ENCODE assay signal across 7 cellular contexts in genomic region chr7:118214051-118214832, GRCh38. TPM values are rescaled to one million over a fixed set of nuclear protein-coding genes. Genes with fewer than 3 reads are reported as not detected.
DNase-seq lines count a peak whose midpoint lies in the region; ATAC-seq and FAIRE-seq lines count a peak whose summit lies in the region.

No MANE protein-coding gene starts in this region.

- POLR2A ChIA-PET in activated CD4-positive, alpha-beta memory T cell treated with anti-CD3 and anti-CD28 coated beads for 36 hours (lab: Charles Lee): interaction anchor here (0.5 kb wide), 1 partner anchor 428 kb away, joined by 4 read pairs; no protein-coding TSS in a partner anchor

- H3K27me3 Mint-ChIP-seq in activated CD4-positive, alpha-beta memory T cell treated with anti-CD3 and anti-CD28 coated beads for 36 hours: peaks cover 22% of the 10 kb centered on the region

- no peaks in the 10 kb centered on the region for H3K27me3 ChIP-seq in mucosa of rectum (ENCODE audit: control insufficient read depth in 2 of 2, insufficient read depth in 2 of 2, low read length in 2 of 2)

- no peaks in the 10 kb centered on the region for H3K4me1 ChIP-seq in mucosa of rectum (ENCODE audit: control insufficient read depth in 2 of 2, insufficient read depth in 2 of 2, low read length in 2 of 2)

- no peaks in the 10 kb centered on the region for H3K36me3 Mint-ChIP-seq in activated CD4-positive, alpha-beta memory T cell treated with anti-CD3 and anti-CD28 coated beads for 36 hours

- CTCF ChIA-PET in activated CD4-positive, alpha-beta memory T cell treated with anti-CD3 and anti-CD28 coated beads for 36 hours (lab: Charles Lee): no interaction called here

- DNase-seq in GM18507 (ENCODE audit: extremely low spot score, insufficient read length, low read depth): peak; percentile 78
- DNase-seq in NCI-H345 (lab: John Stamatoyannopoulos, UW): peak; percentile 90
- DNase-seq in activated CD4-positive, alpha-beta memory T cell treated with anti-CD3 and anti-CD28 coated beads for 36 hours: peak; percentile 71
- peak; percentile 82 for DNase-seq in effector CD8-positive, alpha-beta T cell (lab: John Stamatoyannopoulos, UW)
- DNase-seq in stimulated activated CD8-positive, alpha-beta memory T cell treated with anti-CD3 and anti-CD28 coated beads, Interleukin-7, amount 100 ng/mL, for 48 hours (ENCODE audit: extremely low read depth in 1 of 2, low read depth in 1 of 2): peak; percentile 72 to 78

- peak overlapping the region; percentile 19 to 47 for H3K9ac ChIP-seq in mucosa of rectum (ENCODE audit: low read depth in 1 of 2, low read length in 2 of 2)

- no peak overlapping the region for H3K27ac ChIP-seq in mucosa of rectum (ENCODE audit: low read depth in 2 of 2, low read length in 2 of 2)

- H3K4me3 Mint-ChIP-seq in activated CD4-positive, alpha-beta memory T cell treated with anti-CD3 and anti-CD28 coated beads for 36 hours: peak overlapping the region; percentile 74

- H3K9me3 Mint-ChIP-seq in activated CD4-positive, alpha-beta memory T cell treated with anti-CD3 and anti-CD28 coated beads for 36 hours: no peaks in the 10 kb centered on the region

- peak overlapping the region; percentile 52 for H3K27ac Mint-ChIP-seq in activated CD4-positive, alpha-beta memory T cell treated with anti-CD3 and anti-CD28 coated beads for 36 hours

- H3K9me3 ChIP-seq in mucosa of rectum (ENCODE audit: control insufficient read depth in 2 of 2, low read length in 2 of 2): no peaks in the 10 kb centered on the region

- no peaks in the 10 kb centered on the region for H3K36me3 ChIP-seq in mucosa of rectum (ENCODE audit: control insufficient read depth in 2 of 2, insufficient read depth in 2 of 2, low read length in 2 of 2)

- ATAC-seq in HG02870 (IDR thresholded peaks at IDR 0.05; ENCODE audit: unreplicated experiment): peak; percentile 96

- intact Hi-C loops in activated CD4-positive, alpha-beta memory T cell treated with anti-CD3 and anti-CD28 coated beads for 36 hours (cut with micrococcal nuclease): no loop called here

- FAIRE-seq in GM18507 (lab: Jason Lieb, UNC): peak; percentile 94

- H3K4me1 Mint-ChIP-seq in activated CD4-positive, alpha-beta memory T cell treated with anti-CD3 and anti-CD28 coated beads for 36 hours (ENCODE audit: low read depth): peaks cover 13% of the 10 kb centered on the region

- peak overlapping the region; percentile 49 to 75 for H3K4me3 ChIP-seq in mucosa of rectum (ENCODE audit: low read length in 2 of 2)

RNA-seq across cellular contexts. Expression of gene ANKRD7, which starts 10.3 kb away (rescaled TPM):
- total RNA-seq in activated CD4-positive, alpha-beta memory T cell treated with anti-CD3 and anti-CD28 coated beads for 36 hours: not detected

RNA-seq across cellular contexts. Expression of gene LSM8, which starts 30.3 kb away (rescaled TPM):
- 10 to 100 TPM; 39.1 TPM for total RNA-seq in activated CD4-positive, alpha-beta memory T cell treated with anti-CD3 and anti-CD28 coated beads for 36 hours
